Comparison of ENCODE assay signal across 1 cellular context in the genomic region with DNA sequence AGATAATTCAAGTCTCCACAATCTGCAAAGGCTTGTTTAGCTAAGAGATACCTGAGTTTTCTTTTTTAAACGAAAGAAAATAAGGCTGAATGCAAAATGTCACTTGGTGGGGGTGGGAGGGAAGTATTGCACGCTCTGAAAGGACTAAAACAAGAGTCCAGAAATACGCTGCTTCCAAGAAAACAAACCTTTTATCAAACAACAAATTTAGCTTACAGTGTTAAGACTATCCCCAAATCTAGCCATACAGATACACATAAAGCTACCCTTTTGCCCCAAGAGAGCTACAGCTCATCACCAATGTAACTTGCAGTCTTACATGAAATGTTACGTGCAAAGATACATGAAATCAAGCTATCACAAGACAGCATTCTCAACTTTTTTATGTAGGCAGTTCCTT.
TF ChIP-seq lines count a peak whose summit lies in the region.

No MANE protein-coding gene starts in this region.

TF ChIP-seq in endothelial cell of umbilical vein, 7 proteins besides CTCF, POLR2A, EP300 and RAD21:
- TF ChIP-seq POLR2AphosphoS5 (IDR thresholded peaks at IDR 0.05; ENCODE audit: insufficient read depth, low read depth, low read length) (no peak), MAX (IDR thresholded peaks at IDR 0.05; ENCODE audit: insufficient read depth, insufficient read length) (no peak), JUN (IDR thresholded peaks at IDR 0.05; ENCODE audit: borderline replicate concordance, insufficient read depth, insufficient read length, low read depth) (no peak), FOS (IDR thresholded peaks at IDR 0.05; ENCODE audit: borderline replicate concordance, insufficient read depth, low read length) (no peak), EZH2 (IDR thresholded peaks at IDR 0.05; ENCODE audit: borderline replicate concordance, low read depth, low read length, severe bottlenecking) (no peak), MYC (IDR thresholded peaks at IDR 0.05; ENCODE audit: low read depth, low read length) (no peak), GATA2 (IDR thresholded peaks at IDR 0.05; ENCODE audit: insufficient read depth, insufficient read length, low read depth, low read length) (no peak)
TF ChIP-seq in endothelial cell of umbilical vein: peak in this region for 0.
